In the genomic region with DNA sequence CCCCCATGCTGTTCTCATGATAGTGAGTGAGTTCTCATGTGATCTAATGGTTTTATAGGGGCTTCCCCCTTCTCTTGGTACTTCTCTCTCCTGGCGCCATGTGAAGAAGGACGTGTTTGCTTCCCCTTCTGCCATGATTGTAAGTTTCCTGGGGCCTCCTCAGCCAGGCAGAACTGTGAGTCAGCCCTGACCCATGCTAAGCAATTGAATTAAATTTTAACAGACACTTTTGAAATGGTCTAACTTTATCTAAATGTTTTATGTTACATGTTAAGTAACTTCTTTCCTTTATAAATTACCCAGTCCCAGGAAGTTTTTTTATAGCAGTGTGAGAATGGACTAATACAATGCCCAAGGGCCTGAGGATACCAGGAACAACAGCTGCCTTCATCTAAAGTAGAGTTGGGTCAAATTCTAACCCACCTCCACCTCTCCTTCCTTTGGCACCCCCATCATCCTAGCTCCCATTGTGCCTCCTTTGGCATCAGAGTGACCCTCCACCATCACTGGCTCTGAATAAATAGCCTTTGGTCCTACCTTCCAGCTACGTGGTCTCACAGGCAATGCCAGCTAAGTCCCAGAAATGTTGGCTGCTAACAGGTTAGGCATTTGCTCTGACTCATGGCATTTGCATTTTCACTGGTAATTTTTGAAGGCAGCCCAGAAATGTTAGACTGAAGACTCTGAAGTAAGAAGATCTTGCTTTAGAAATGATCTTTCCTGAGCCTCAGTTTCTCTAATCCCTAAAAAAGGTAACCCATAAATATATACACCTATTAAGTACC, we compare ENCODE assay signal across 21 cellular contexts.
DNase-seq lines count a peak whose midpoint lies in the region; ATAC-seq and TF ChIP-seq lines count a peak whose summit lies in the region.
"Had no signal": no experiment of that assay in that cellular context is flagged by ENCODE, and none has a peak within 500 bp of the region (broad histone marks: within the 10 kb centered on the region; RNA-seq: fewer than 3 reads in every experiment).

No MANE protein-coding gene starts in this region.

- no peak overlapping the region for H2AK9ac ChIP-seq in IMR-90 (replicated peaks; ENCODE audit: low read depth, low read length, poor library complexity)

- H3K27me3 ChIP-seq in IMR-90 (ENCODE audit: control insufficient read depth, insufficient read depth, low read length) (no peaks in the 10 kb centered on the region), trophoblast cell (ENCODE audit: insufficient read depth, low read length) (no peaks in the 10 kb centered on the region)
- H3K27me3 ChIP-seq: thyroid gland had no signal

- H3K14ac ChIP-seq in IMR-90 (replicated peaks; ENCODE audit: low read depth, low read length) = no peak overlapping the region
- H3K14ac ChIP-seq in trophoblast cell (ENCODE audit: low read length) = no peak overlapping the region

- H2AFZ ChIP-seq in IMR-90 (replicated peaks; ENCODE audit: low read length, poor library complexity) (peak overlapping the region; percentile 41), trophoblast cell (ENCODE audit: insufficient read depth, low read length, poor library complexity) (no peak overlapping the region)

- no peak overlapping the region for H3K56ac ChIP-seq in IMR-90 (ENCODE audit: extremely low read depth, insufficient read depth, low read length)

- no peaks in the 10 kb centered on the region for H3K79me2 ChIP-seq in trophoblast cell (ENCODE audit: control insufficient read depth, insufficient read depth, low read length, poor library complexity)

- TF ChIP-seq RAD21 in IMR-90 (IDR thresholded peaks at IDR 0.05; ENCODE audit: low read length) = no peak

- H3K23ac ChIP-seq in IMR-90 (ENCODE audit: low read depth, low read length) = no peak overlapping the region
- no peak overlapping the region for H3K23ac ChIP-seq in trophoblast cell (ENCODE audit: low read length)

- H4K20me1 ChIP-seq in IMR-90 (ENCODE audit: insufficient read depth, low read length) = no peaks in the 10 kb centered on the region
- H4K20me1 ChIP-seq: BLaER1 had no signal

- no peak for TF ChIP-seq CTCF in IMR-90 (conservative IDR thresholded peaks at IDR 0.05; ENCODE audit: low read depth, low read length)
- no peak for TF ChIP-seq CTCF in choroid plexus epithelial cell (conservative IDR thresholded peaks at IDR 0.05; ENCODE audit: low read depth, low read length)

- intact Hi-C loops in IMR-90 (cut with micrococcal nuclease) = loop anchor here (5.0 kb wide), 1 partner anchor 183 kb away; the partner anchor contains the start of genes FANCB and MOSPD2

- H3K27ac ChIP-seq in IMR-90 (ENCODE audit: insufficient read depth, low read length) (no peak overlapping the region), trophoblast cell (ENCODE audit: low read depth, low read length) (no peak overlapping the region)
- H3K27ac ChIP-seq: BLaER1, thyroid gland had no signal

- no peak overlapping the region for H4K8ac ChIP-seq in IMR-90 (ENCODE audit: low read depth in 2 of 2, low read length in 2 of 2)
- H4K8ac ChIP-seq in trophoblast cell (ENCODE audit: low read depth, low read length) = no peak overlapping the region

- H3K4me2 ChIP-seq in IMR-90 (ENCODE audit: low read depth, low read length) (no peak overlapping the region; the same call in 1 of the 2 replicates), trophoblast cell (ENCODE audit: low read length) (no peak overlapping the region)
- H3K4me2 ChIP-seq: BLaER1 had no signal

- ATAC-seq in IMR-90 (ENCODE audit: low read depth) (peak; percentile 57), GM18511 (IDR thresholded peaks at IDR 0.05; ENCODE audit: unreplicated experiment) (no peak)
- ATAC-seq: activated naive CD8-positive, alpha-beta T cell treated with anti-CD3 and anti-CD28 coated beads, Interleukin-2, amount 50 U/mL, for 24 hours; K562; left colon had no signal

- H3K4ac ChIP-seq in IMR-90 (ENCODE audit: low read depth, low read length) (no peak overlapping the region), trophoblast cell (ENCODE audit: low read depth, low read length) (no peak overlapping the region)

- dilution Hi-C loops in IMR-90 (cut with HindIII; ENCODE audit: low sequenced_read_pairs, unreplicated experiment) = no loop called here

- H3K18ac ChIP-seq in IMR-90 (ENCODE audit: low read depth, low read length) (no peak overlapping the region), trophoblast cell (ENCODE audit: low read length) (no peak overlapping the region)

- CTCF ChIA-PET in IMR-90 (lab: Yijun Ruan, JAX) = interaction anchor here (0.7 kb wide), 1 partner anchor 228 kb away, joined by 3 read pairs; no protein-coding TSS in a partner anchor

- in situ Hi-C loops in IMR-90 (cut with MboI; ENCODE audit: low sequenced_read_pairs) = no loop called here

- H2BK5ac ChIP-seq in IMR-90 (ENCODE audit: low read depth, low read length, poor library complexity, severe bottlenecking) (peak overlapping the region; percentile 24), trophoblast cell (ENCODE audit: low read depth, low read length, poor library complexity) (no peak overlapping the region)

- H4K91ac ChIP-seq in IMR-90 (ENCODE audit: insufficient read depth, low read depth, low read length) (no peak overlapping the region), trophoblast cell (ENCODE audit: low read depth, low read length) (no peak overlapping the region)

- no peak overlapping the region for H4K12ac ChIP-seq in trophoblast cell (ENCODE audit: low read depth, low read length)

- H3K9me3 ChIP-seq in IMR-90 (ENCODE audit: control insufficient read depth, insufficient read depth, low read length) (no peaks in the 10 kb centered on the region), trophoblast cell (ENCODE audit: insufficient read depth, low read depth, low read length) (no peaks in the 10 kb centered on the region)
- H3K9me3 ChIP-seq: thyroid gland had no signal

- H3K4me3 ChIP-seq in IMR-90 (ENCODE audit: insufficient read depth, low read depth, low read length) = no peak overlapping the region
- H3K4me3 ChIP-seq in choroid plexus epithelial cell (ENCODE audit: low read depth, low read length) = no peak overlapping the region
- no peak overlapping the region for H3K4me3 ChIP-seq in trophoblast cell (ENCODE audit: low read depth, low read length)
- H3K4me3 ChIP-seq: BLaER1, K562, thyroid gland had no signal

- H3K4me1 ChIP-seq in IMR-90 (ENCODE audit: control insufficient read depth, insufficient read depth, low read length) = peaks cover 2% of the 10 kb centered on the region; the same call in 1 of the 2 replicates
- H3K4me1 ChIP-seq in trophoblast cell (ENCODE audit: control insufficient read depth in 1 of 2, insufficient read depth in 2 of 2, low read length in 2 of 2) = no peaks in the 10 kb centered on the region
- H3K4me1 ChIP-seq: BLaER1, thyroid gland had no signal

- no peak for TF ChIP-seq POLR2A in IMR-90 (IDR thresholded peaks at IDR 0.05; ENCODE audit: low read depth, low read length)

- H3K79me1 ChIP-seq in IMR-90 (ENCODE audit: low read depth in 1 of 2, low read length in 2 of 2) = no peaks in the 10 kb centered on the region
- no peaks in the 10 kb centered on the region for H3K79me1 ChIP-seq in trophoblast cell (ENCODE audit: low read length)

- WGBS in IMR-90 (ENCODE audit: extremely low coverage in 2 of 2, insufficient read length in 1 of 2), 2 experiments = no CpG with 5 or more reads among the region's 3 CpGs
- no CpG with 5 or more reads among the region's 3 CpGs for WGBS in trophoblast cell (ENCODE audit: extremely low coverage, insufficient coverage, insufficient read length)

- BruUV-seq in IMR-90 (replicated peaks; lab: Mats Ljungman, UMichigan) = no TSS peak

- no peak overlapping the region for H4K5ac ChIP-seq in IMR-90 (ENCODE audit: low read depth, low read length)

- H3K36me3 ChIP-seq in IMR-90 (ENCODE audit: control insufficient read depth, insufficient read depth, low read length) = no peaks in the 10 kb centered on the region
- no peaks in the 10 kb centered on the region for H3K36me3 ChIP-seq in trophoblast cell (ENCODE audit: control insufficient read depth in 1 of 2, insufficient read depth in 2 of 2, low read length in 2 of 2)
- H3K36me3 ChIP-seq: BLaER1, thyroid gland had no signal

- no peak overlapping the region for H2BK15ac ChIP-seq in IMR-90 (ENCODE audit: low read depth, low read length)

- DNase-seq in EH (ENCODE audit: low read depth) = peak; percentile 50
- peak; percentile 51 for DNase-seq in IMR-90
- peak; percentile 2 for DNase-seq in choroid plexus epithelial cell (ENCODE audit: low read depth)
- DNase-seq in trophoblast cell = peak; percentile 8 to 50
- DNase-seq in hepatic stellate cell (ENCODE audit: low spot score) = no peak
- DNase-seq in amygdala (lab: John Stamatoyannopoulos, UW) = no peak
- DNase-seq in DMS53 treated with DMSO at 0.1 percent for 48 hours (lab: John Stamatoyannopoulos, UW; ENCODE audit: unreplicated experiment) = no peak
- DNase-seq: activated CD4-positive, alpha-beta T cell treated with anti-CD3 and anti-CD28 coated beads, Interleukin-2, amount 50 U/mL, for 1 hour; activated CD8-positive, alpha-beta memory T cell treated with anti-CD3 and anti-CD28 coated beads, Interleukin-2, amount 50 U/mL, for 4 hours; activated naive CD8-positive, alpha-beta T cell treated with anti-CD3 and anti-CD28 coated beads, Interleukin-2, amount 50 U/mL, for 24 hours; Calu3; left colon; NCI-H1694; NCI-H2171 treated with DMSO at 0.1 percent for 48 hours; NCI-H82; posterior cingulate gyrus; stimulated activated naive CD4-positive, alpha-beta T cell; thyroid gland had no signal

- no peak overlapping the region for H2BK12ac ChIP-seq in trophoblast cell (ENCODE audit: low read length)

- POLR2A ChIA-PET in IMR-90 (lab: Charles Lee; ENCODE audit: unreplicated experiment) = no interaction called here

- H2BK20ac ChIP-seq in IMR-90 (ENCODE audit: low read depth, low read length) = no peak overlapping the region

- H2AK5ac ChIP-seq in IMR-90 (ENCODE audit: low read depth, low read length) = no peak overlapping the region
- H2AK5ac ChIP-seq in trophoblast cell (ENCODE audit: low read length) = no peak overlapping the region

- no peak overlapping the region for H2BK120ac ChIP-seq in IMR-90 (ENCODE audit: low read depth, low read length)
- H2BK120ac ChIP-seq in trophoblast cell (ENCODE audit: insufficient read depth, low read length, poor library complexity) = no peak overlapping the region

- no peaks in the 10 kb centered on the region for H3K9me1 ChIP-seq in IMR-90 (ENCODE audit: insufficient read depth, low read length)

- H3K9ac ChIP-seq in IMR-90 (ENCODE audit: low read depth, low read length) = no peak overlapping the region
- no peak overlapping the region for H3K9ac ChIP-seq in trophoblast cell (ENCODE audit: low read length)
- H3K9ac ChIP-seq: BLaER1 had no signal

TF ChIP-seq in IMR-90, 13 proteins besides CTCF, POLR2A, EP300 and RAD21 (continues in another document):
- TF ChIP-seq MAFK (IDR thresholded peaks at IDR 0.05; ENCODE audit: low read depth, low read length) = no peak
- no peak for TF ChIP-seq FOS (IDR thresholded peaks at IDR 0.05; ENCODE audit: low read depth, low read length)

Comparison
In these comparisons a context has a peak if more than half of its experiments do, and no peak if none do; other contexts are left out.
1. DNase-seq: peak in EH (single experiment), IMR-90 (single experiment), choroid plexus epithelial cell (single experiment) and trophoblast cell (2 of 2); none in hepatic stellate cell (single experiment), amygdala (0 of 56) and DMS53 treated with DMSO at 0.1 percent for 48 hours (single experiment).